In genomic region chr7:100865372-100865911, GRCh38 we compare ENCODE assay signal across 9 cellular contexts. TPM values are rescaled to one million over a fixed set of nuclear protein-coding genes. Genes with fewer than 3 reads are reported as not detected.
A peak's percentile ranks its signal among the peaks of the same experiment; 100 is the strongest.
DNase-seq lines count a peak whose midpoint lies in the region; ATAC-seq and TF ChIP-seq lines count a peak whose summit lies in the region.
"Had no signal": no experiment of that assay in that cellular context is flagged by ENCODE, and none has a peak within 500 bp of the region (broad histone marks: within the 10 kb centered on the region; RNA-seq: fewer than 3 reads in every experiment).

No MANE protein-coding gene starts in this region.

- H3K4me3 ChIP-seq in A673 (ENCODE audit: low read depth, low read length, poor library complexity, severe bottlenecking) (no peak overlapping the region), HCT116 (replicated peaks in 1 of 2; ENCODE audit: low read depth in 1 of 2, low read length in 2 of 2) (peak overlapping the region; percentile 90 to 95), breast epithelium (peak overlapping the region in 2 of 3 donors; percentile 88 to 98)

- H3K36me3 ChIP-seq in A673 (ENCODE audit: insufficient read depth, low read length, poor library complexity, severe bottlenecking) = peaks cover 9% of the 10 kb centered on the region
- H3K36me3 ChIP-seq in HCT116 (ENCODE audit: control insufficient read depth in 1 of 2, insufficient read depth in 2 of 2, low read length in 2 of 2) = peaks cover 2 to 7% of the 10 kb centered on the region in 2 experiments; a peak in 3 of 4 replicates
- peaks cover 3% of the 10 kb centered on the region for H3K36me3 ChIP-seq in breast epithelium

- H3K27ac Mint-ChIP-seq in naive B cell = peak overlapping the region in 2 of 6 donors; percentile 26 to 83

- RAD21 ChIA-PET in HCT116 (lab: Charles Lee; ENCODE audit: low non-redundant PET in 1 of 2, low total read pairs in 2 of 2, uncharacterized antibody in 2 of 2, unreplicated experiment in 2 of 2) = no interaction called here

- no peak overlapping the region for H2AFZ ChIP-seq in HCT116 (ENCODE audit: low read depth, low read length, poor library complexity, severe bottlenecking)

- no peaks in the 10 kb centered on the region for H3K9me3 ChIP-seq in A673 (ENCODE audit: low read depth, low read length, poor library complexity, severe bottlenecking)
- H3K9me3 ChIP-seq in HCT116 (ENCODE audit: control insufficient read depth in 1 of 2, insufficient read depth in 1 of 2, low read depth in 1 of 2, low read length in 2 of 2) = no peaks in the 10 kb centered on the region
- no peaks in the 10 kb centered on the region for H3K9me3 ChIP-seq in breast epithelium

- peak; percentile 60 for DNase-seq in A673 (ENCODE audit: low spot score)
- DNase-seq in HCT116 (ENCODE audit: low read depth, low spot score) = peak; percentile 68
- peak in 1 of 2 donors; percentile 53 for DNase-seq in breast epithelium (ENCODE audit: low spot score in 2 of 2)
- no peak for DNase-seq in naive B cell
- no peak for DNase-seq in GM10266 (ENCODE audit: extremely low spot score)
- no peak for DNase-seq in stimulated activated naive CD4-positive, alpha-beta T cell (lab: John Stamatoyannopoulos, UW)
- DNase-seq: SW 1271 had no signal

- H3K27me3 Mint-ChIP-seq in naive B cell = no peaks in the 10 kb centered on the region

- H3K9me2 ChIP-seq in HCT116 (ENCODE audit: insufficient read depth) = no peaks in the 10 kb centered on the region

- peaks cover 18 to 31% (median 21%) of the 10 kb centered on the region in 3 donors for H3K4me1 Mint-ChIP-seq in naive B cell

- H3K4me3 Mint-ChIP-seq in naive B cell = peak overlapping the region in 7 of 8 donors; percentile 51 to 90 (median 77)

- no peak for TF ChIP-seq RAD21 in HCT116 (IDR thresholded peaks at IDR 0.05; ENCODE audit: low read depth)

- peaks cover 5 to 10% of the 10 kb centered on the region in 2 donors for H3K36me3 Mint-ChIP-seq in naive B cell

- peaks cover 28% of the 10 kb centered on the region for H3K4me1 ChIP-seq in A673 (ENCODE audit: insufficient read depth, low read length, poor library complexity, severe bottlenecking)
- peaks cover 25 to 39% of the 10 kb centered on the region in 2 experiments for H3K4me1 ChIP-seq in HCT116 (ENCODE audit: control insufficient read depth in 1 of 2, insufficient read depth in 2 of 2, low read length in 2 of 2)
- H3K4me1 ChIP-seq in breast epithelium = peaks cover 12 to 18% of the 10 kb centered on the region in 2 donors

- no peaks in the 10 kb centered on the region for H4K20me1 ChIP-seq in HCT116 (ENCODE audit: insufficient read depth)

- peak; percentile 57 for ATAC-seq in HCT116
- ATAC-seq in naive B cell (ENCODE audit: low read depth in 2 of 2) = peak in 1 of 2 donors; percentile 5
- ATAC-seq in GM18858 (IDR thresholded peaks at IDR 0.05; ENCODE audit: unreplicated experiment) = no peak
- no peak for ATAC-seq in HG03378 (IDR thresholded peaks at IDR 0.05; ENCODE audit: unreplicated experiment)

- CTCF ChIA-PET in A673 (lab: Charles Lee) (no interaction called here), HCT116 (lab: Charles Lee) (no interaction called here)

- H3K27me3 ChIP-seq in A673 (replicated peaks; ENCODE audit: insufficient read depth, low read depth, low read length, poor library complexity) (no peaks in the 10 kb centered on the region), HCT116 (ENCODE audit: insufficient read depth, low read length) (no peaks in the 10 kb centered on the region), breast epithelium (no peaks in the 10 kb centered on the region)

- H3K4me2 ChIP-seq in HCT116 (ENCODE audit: low read length) = peak overlapping the region; percentile 89

- no TSS peak for BruUV-seq in A673 (replicated peaks; lab: Mats Ljungman, UMichigan)
- BruUV-seq in HCT116 (replicated peaks; lab: Mats Ljungman, UMichigan) = no TSS peak

- H3K9ac ChIP-seq in HCT116 (ENCODE audit: low read length) = peak overlapping the region; percentile 99

- H3K27ac ChIP-seq in A673 (ENCODE audit: low read depth, low read length, poor library complexity, severe bottlenecking) (peak overlapping the region; percentile 96), HCT116 (ENCODE audit: low read depth, low read length) (peak overlapping the region; percentile 100), breast epithelium (peak overlapping the region; percentile 99 to 100)

- TF ChIP-seq CTCF in A673 (conservative IDR thresholded peaks at IDR 0.05; ENCODE audit: low read depth, low read length) (no peak), HCT116 (IDR thresholded peaks at IDR 0.05 in 2 of 3, conservative IDR thresholded peaks at IDR 0.05 in 1 of 3; ENCODE audit: borderline replicate concordance in 1 of 3, insufficient read depth in 1 of 3, low read depth in 2 of 3, low read length in 2 of 3) (peak in 2 of 3 experiments; percentile 26 to 39; a peak in 3 of 6 replicates), breast epithelium (IDR thresholded peaks at IDR 0.05) (no peak), GM10266 (IDR thresholded peaks at IDR 0.05; ENCODE audit: control insufficient read depth, insufficient read depth, low read depth, missing control alignments) (no peak)

- no peak for TF ChIP-seq POLR2A in HCT116 (IDR thresholded peaks at IDR 0.05; ENCODE audit: borderline replicate concordance, extremely low read depth, insufficient read depth, insufficient read length)
- TF ChIP-seq POLR2A in breast epithelium (IDR thresholded peaks at IDR 0.05) = no peak

- intact Hi-C loops in A673 (cut with micrococcal nuclease; ENCODE audit: unreplicated experiment) (no loop called here), HCT116 (cut with micrococcal nuclease) (no loop called here), breast epithelium (cut with DNase I; ENCODE audit: low total_unique reads) (loop anchor here (1.0 to 10.0 kb wide), 2 partner anchors 31 to 161 kb away; partner anchors contain the start of gene POP7)

- peaks cover 31% of the 10 kb centered on the region for H3K79me2 ChIP-seq in HCT116 (ENCODE audit: insufficient read depth, low read length)

- no peaks in the 10 kb centered on the region for H3K9me3 Mint-ChIP-seq in naive B cell

- POLR2A ChIA-PET in A673 (lab: Charles Lee; ENCODE audit: low non-redundant PET) (no interaction called here), HCT116 (lab: Charles Lee) (no interaction called here)

TF ChIP-seq in HCT116, 20 proteins besides CTCF, POLR2A, EP300 and RAD21 (continues in another document):
- TF ChIP-seq FOSL1 (IDR thresholded peaks at IDR 0.05; ENCODE audit: low read depth) = no peak
- TF ChIP-seq ZFX (IDR thresholded peaks at IDR 0.05) = no peak
- TF ChIP-seq EZH2phosphoT487 (IDR thresholded peaks at IDR 0.05; ENCODE audit: borderline replicate concordance) = no peak
- no peak for TF ChIP-seq MAX (IDR thresholded peaks at IDR 0.05)
- no peak for TF ChIP-seq REST (IDR thresholded peaks at IDR 0.05; ENCODE audit: low read depth)
- TF ChIP-seq SIN3A (IDR thresholded peaks at IDR 0.05; ENCODE audit: low read depth) = no peak

RNA-seq across cellular contexts. Expression of gene TRIP6, which starts 1.7 kb away (rescaled TPM):
- total RNA-seq in A673 (2021) (114 and 140 TPM in 2 replicates), HCT116 (2021; ENCODE audit: unreplicated experiment) (102 TPM), breast epithelium (10 to 100 TPM; 45.3 to 62.8 (median 49.8) TPM)
- 99.7 and 124 TPM in 2 replicates for polyA plus RNA-seq in HCT116 (2012)
- polyA plus RNA-seq in naive B cell (ENCODE audit: low read depth in 6 of 6) = 1 to 10 TPM; 2.1 to 5.7 (median 3.4) TPM

RNA-seq across cellular contexts. Expression of gene SRRT, which starts 9.5 kb away (rescaled TPM):
- total RNA-seq in A673 (2021) (257 and 277 TPM in 2 replicates), HCT116 (2021; ENCODE audit: unreplicated experiment) (252 TPM), breast epithelium (100 to 1,000 TPM in 2 of 3 donors, 10 to 100 TPM in 1; 45.8 to 111 (median 104) TPM)
- 143 and 146 TPM in 2 replicates for polyA plus RNA-seq in HCT116 (2012)
- 10 to 100 TPM; 17.5 to 79.0 (median 46.0) TPM for polyA plus RNA-seq in naive B cell (ENCODE audit: low read depth in 6 of 6)

RNA-seq across cellular contexts. Expression of gene SLC12A9, which starts 12.9 kb away (rescaled TPM):
- 23.8 and 26.1 TPM in 2 replicates for total RNA-seq in A673 (2021)
- 24.6 TPM for total RNA-seq in HCT116 (2021; ENCODE audit: unreplicated experiment)
- 14.7 and 15.4 TPM in 2 replicates for polyA plus RNA-seq in HCT116 (2012)
- total RNA-seq in breast epithelium = 10 to 100 TPM; 13.3 to 18.0 (median 16.7) TPM
- polyA plus RNA-seq in naive B cell (ENCODE audit: low read depth in 6 of 6) = 10 to 100 TPM in 4 of 6 donors, 1 to 10 TPM in 2; 7.8 to 13.1 (median 11.5) TPM

RNA-seq across cellular contexts. Expression of gene UFSP1, which starts 24.1 kb away (rescaled TPM):
- total RNA-seq in A673 (2021) (4.7 and 5.0 TPM in 2 replicates), HCT116 (2021; ENCODE audit: unreplicated experiment) (5.6 TPM), breast epithelium (1 to 10 TPM; 2.9 to 4.2 (median 3.7) TPM)
- polyA plus RNA-seq in HCT116 (2012) = 2.4 and 3.1 TPM in 2 replicates
- polyA plus RNA-seq in naive B cell (ENCODE audit: low read depth in 6 of 6) = 1 to 10 TPM in 3 of 6 donors, under 1 TPM in 2, not detected in 1; 0.34 to 2.5 (median 1.7) TPM

RNA-seq across cellular contexts. Expression of gene ACHE, which starts 30.2 kb away (rescaled TPM):
- total RNA-seq in A673 (2021) (0.52 and 0.87 TPM in 2 replicates), HCT116 (2021; ENCODE audit: unreplicated experiment) (1.8 TPM), breast epithelium (1 to 10 TPM in 2 of 3 donors, under 1 TPM in 1; 0.64 to 4.3 (median 3.2) TPM)
- 0.57 and 0.86 TPM in 2 replicates for polyA plus RNA-seq in HCT116 (2012)
- under 1 TPM in 2 of 6 donors, not detected in 4; 0.55 to 0.92 TPM for polyA plus RNA-seq in naive B cell (ENCODE audit: low read depth in 6 of 6)

Comparison
In these comparisons a context has a peak if more than half of its experiments do, and no peak if none do; other contexts are left out.
1. DNase-seq: peak in A673 (single experiment) and HCT116 (single experiment); none in naive B cell (single experiment), GM10266 (single experiment) and stimulated activated naive CD4-positive, alpha-beta T cell (0 of 6).
2. CTCF ChIP-seq: peak in HCT116 (2 of 3); none in A673 (single experiment), breast epithelium (0 of 3) and GM10266 (single experiment).
3. Peak in every context shown above with its lines, with median percentiles within 50 percentile points of each other: H3K27ac ChIP-seq.